Comparison of ENCODE assay signal across 8 cellular contexts in the genomic region with DNA sequence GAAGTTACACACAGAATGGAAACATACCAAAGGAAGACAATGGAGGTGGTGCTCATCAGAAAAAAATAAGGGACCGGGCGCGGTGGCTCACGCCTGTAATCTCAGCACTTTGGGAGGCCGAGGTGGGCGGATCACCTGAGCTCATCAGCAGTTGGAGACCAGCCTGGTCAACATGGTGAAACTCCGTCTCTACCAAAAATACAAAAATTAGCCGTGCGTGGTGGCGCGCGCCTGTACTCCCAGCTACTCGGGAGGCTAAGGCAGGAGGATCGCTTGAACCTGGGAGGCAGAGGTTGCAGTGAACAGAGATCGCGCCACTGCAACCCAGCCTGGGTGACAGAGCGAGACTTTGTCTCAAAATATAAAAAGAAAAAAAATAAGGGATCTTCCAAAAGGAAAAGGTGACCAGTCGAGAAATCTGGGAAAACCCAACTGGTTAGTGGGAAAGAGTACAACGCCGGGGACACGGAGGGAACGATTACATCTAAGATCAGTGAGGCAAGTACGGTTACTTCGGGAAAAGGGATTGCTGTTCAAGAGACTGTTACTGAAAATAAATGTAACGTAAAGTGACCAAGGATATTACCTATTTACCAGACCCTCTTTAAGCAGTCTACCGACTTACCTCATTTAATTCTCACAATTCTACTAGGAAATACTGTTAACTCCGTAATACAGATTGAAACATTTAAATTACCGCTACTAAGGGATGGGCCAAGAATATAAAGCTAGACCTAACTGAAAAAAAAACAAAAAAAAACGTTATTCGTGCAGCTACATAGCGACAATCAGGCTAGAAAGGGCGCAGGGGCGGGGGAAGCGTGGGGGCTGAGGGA. TPM values are rescaled to one million over a fixed set of nuclear protein-coding genes. Genes with fewer than 3 reads are reported as not detected.
DNase-seq lines count a peak whose midpoint lies in the region; ATAC-seq and TF ChIP-seq lines count a peak whose summit lies in the region.

No MANE protein-coding gene starts in this region.

- H3K27ac ChIP-seq in gastrocnemius medialis: peak overlapping the region; percentile 92 to 97 (median 96)

- in situ Hi-C loops in gastrocnemius medialis (cut with MboI; ENCODE audit: low sequenced_read_pairs in 4 of 4): no loop called here

- H3K27me3 ChIP-seq in gastrocnemius medialis: no peaks in the 10 kb centered on the region

- H3K9me3 ChIP-seq in gastrocnemius medialis: no peaks in the 10 kb centered on the region

- ATAC-seq in gastrocnemius medialis: no peak

- peaks cover 3 to 36% of the 10 kb centered on the region in 2 donors for H3K36me3 ChIP-seq in gastrocnemius medialis

- DNase-seq in DMS53 (lab: John Stamatoyannopoulos, UW) (peak; percentile 26), DMS53 treated with DMSO at 0.1 percent for 48 hours (lab: John Stamatoyannopoulos, UW; ENCODE audit: unreplicated experiment) (no peak), fibroblast of villous mesenchyme (ENCODE audit: low read depth) (peak; percentile 8), gastrocnemius medialis (no peak), NCI-H1092 treated with DMSO at 0.1 percent for 48 hours (lab: John Stamatoyannopoulos, UW) (no peak), NOMO-1 treated with dmso at 0.1 percent for 144 hours (lab: John Stamatoyannopoulos, UW; ENCODE audit: unreplicated experiment) (no peak), NCI-H187 treated with DMSO at 0.1 percent for 48 hours (lab: John Stamatoyannopoulos, UW) (no peak)

- peaks cover 12 to 19% of the 10 kb centered on the region in 2 donors for H3K4me1 ChIP-seq in gastrocnemius medialis

- no peak for TF ChIP-seq CTCF in WI38 (IDR thresholded peaks at IDR 0.05; ENCODE audit: low read depth, low read length)
- TF ChIP-seq CTCF in fibroblast of villous mesenchyme (IDR thresholded peaks at IDR 0.05; ENCODE audit: insufficient read depth, low read depth, low read length): no peak
- no peak for TF ChIP-seq CTCF in gastrocnemius medialis (IDR thresholded peaks at IDR 0.05 in 4 of 5, conservative IDR thresholded peaks at IDR 0.05 in 1 of 5)

- TF ChIP-seq POLR2A in gastrocnemius medialis (IDR thresholded peaks at IDR 0.05): no peak

- peak overlapping the region; percentile 98 for H3K4me3 ChIP-seq in WI38 (ENCODE audit: low read depth, low read length)
- H3K4me3 ChIP-seq in fibroblast of villous mesenchyme (ENCODE audit: low read depth, low read length): peak overlapping the region; percentile 90
- H3K4me3 ChIP-seq in gastrocnemius medialis: peak overlapping the region; percentile 69 to 91 (median 84)

- intact Hi-C loops in gastrocnemius medialis (cut with DNase I; ENCODE audit: low total_unique reads): loop anchor here (10.0 kb wide), 1 partner anchor 408 kb away; the partner anchor contains the start of gene MRPL24

RNA-seq across cellular contexts. Expression of gene CCT3, which starts 0.8 kb away (rescaled TPM):
- total RNA-seq in fibroblast of villous mesenchyme (268 and 431 TPM in 2 replicates), gastrocnemius medialis (100 to 1,000 TPM; 147 to 189 (median 180) TPM)

RNA-seq across cellular contexts. Expression of gene TSACC, which starts 1.1 kb away (rescaled TPM):
- total RNA-seq in fibroblast of villous mesenchyme: not detected in 2 replicates
- total RNA-seq in gastrocnemius medialis: not detected

RNA-seq across cellular contexts. Expression of gene RHBG, which starts 31.7 kb away (rescaled TPM):
- not detected in 2 replicates for total RNA-seq in fibroblast of villous mesenchyme
- not detected for total RNA-seq in gastrocnemius medialis

RNA-seq across cellular contexts. Expression of gene VHLL, which starts 38.2 kb away (rescaled TPM):
- 0.32 TPM in 1 of 2 replicates, not detected in the other for total RNA-seq in fibroblast of villous mesenchyme
- not detected for total RNA-seq in gastrocnemius medialis

RNA-seq across cellular contexts. Expression of gene GLMP, which starts 41.8 kb away (rescaled TPM):
- total RNA-seq in fibroblast of villous mesenchyme (55.3 and 55.4 TPM in 2 replicates), gastrocnemius medialis (10 to 100 TPM; 10.1 to 16.5 (median 13.6) TPM)

Comparison
In these comparisons a context has a peak if more than half of its experiments do, and no peak if none do; other contexts are left out.
1. DNase-seq: peak in DMS53 (single experiment) and fibroblast of villous mesenchyme (single experiment); none in DMS53 treated with DMSO at 0.1 percent for 48 hours (single experiment), gastrocnemius medialis (0 of 2), NCI-H1092 treated with DMSO at 0.1 percent for 48 hours (single experiment), NOMO-1 treated with dmso at 0.1 percent for 144 hours (single experiment) and NCI-H187 treated with DMSO at 0.1 percent for 48 hours (single experiment).
2. Peak in every context shown above with its lines, with median percentiles within 50 percentile points of each other: H3K4me3 ChIP-seq.